In the genomic region with DNA sequence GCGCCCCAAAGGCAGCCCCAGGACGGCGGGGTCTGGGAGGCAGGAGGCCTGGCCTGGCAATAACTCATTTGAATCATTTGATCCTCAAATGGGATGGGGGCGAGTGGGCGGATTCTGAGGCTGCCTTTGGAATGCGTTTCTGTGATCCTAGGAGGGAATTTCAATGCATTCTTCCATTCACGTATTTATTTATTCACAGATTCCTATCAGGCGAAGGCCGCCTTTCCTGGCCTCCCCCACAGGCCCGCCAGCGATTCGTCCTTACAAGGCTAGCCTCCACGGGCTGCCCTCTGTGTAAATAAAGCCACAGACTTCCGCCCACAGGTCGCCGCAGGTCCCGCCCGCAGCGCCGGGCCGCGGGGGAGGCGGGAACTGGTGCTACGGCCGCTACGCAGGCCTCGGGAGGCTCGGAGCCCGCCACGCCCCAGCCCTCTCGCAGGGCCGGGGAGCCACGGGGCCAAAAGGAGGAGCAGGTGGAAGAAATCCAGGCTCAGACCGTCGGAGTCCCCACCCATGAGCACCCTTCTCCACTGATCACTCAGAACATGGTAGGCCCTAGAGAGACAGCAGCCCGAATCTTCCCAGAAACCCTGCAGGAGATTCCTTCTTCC, we compare ENCODE assay signal across 8 cellular contexts. TPM values are rescaled to one million over a fixed set of nuclear protein-coding genes. Genes with fewer than 3 reads are reported as not detected.
A peak's percentile ranks its signal among the peaks of the same experiment; 100 is the strongest.
DNase-seq lines count a peak whose midpoint lies in the region; ATAC-seq and TF ChIP-seq lines count a peak whose summit lies in the region.

No MANE protein-coding gene starts in this region.

- H3K4me3 ChIP-seq in DOHH2 (ENCODE audit: low read length) (peak overlapping the region; percentile 80), IMR-90 (ENCODE audit: insufficient read depth, low read depth, low read length) (peak overlapping the region; percentile 49), right lobe of liver (peak overlapping the region; percentile 54 to 66 (median 61))

- peaks cover 0 to 8% of the 10 kb centered on the region in 2 experiments; a peak in 2 of 4 replicates for H3K79me1 ChIP-seq in IMR-90 (ENCODE audit: low read depth in 1 of 2, low read length in 2 of 2)

- no TSS peak for BruUV-seq in IMR-90 (replicated peaks; lab: Mats Ljungman, UMichigan)

- CTCF ChIA-PET in IMR-90 (lab: Yijun Ruan, JAX), result interaction anchor here (0.6 kb wide), 1 partner anchor 184 kb away, joined by 3 read pairs; no protein-coding TSS in a partner anchor

- H3K4me1 ChIP-seq in DOHH2 (ENCODE audit: control insufficient read depth, low read length), result peaks cover 21% of the 10 kb centered on the region
- H3K4me1 ChIP-seq in IMR-90 (ENCODE audit: control insufficient read depth, insufficient read depth, low read length), result peaks cover 16% of the 10 kb centered on the region
- H3K4me1 ChIP-seq in right lobe of liver, result peaks cover 0 to 14% (median 4%) of the 10 kb centered on the region in 4 donors

- peak overlapping the region; percentile 96 for H4K91ac ChIP-seq in IMR-90 (ENCODE audit: insufficient read depth, low read depth, low read length)

- H3K9me3 ChIP-seq in DOHH2 (ENCODE audit: control insufficient read depth, insufficient read depth, low read length) (no peaks in the 10 kb centered on the region), IMR-90 (ENCODE audit: control insufficient read depth, insufficient read depth, low read length) (no peaks in the 10 kb centered on the region), right lobe of liver (no peaks in the 10 kb centered on the region)

- H2BK120ac ChIP-seq in IMR-90 (ENCODE audit: low read depth, low read length), result peak overlapping the region; percentile 99

- intact Hi-C loops in IMR-90 (cut with micrococcal nuclease), result loop anchor here (1.0 kb wide), 1 partner anchor 30 kb away; no protein-coding TSS in a partner anchor
- intact Hi-C loops in right lobe of liver (cut with DNase I), result no loop called here

- peak overlapping the region; percentile 84 for H3K18ac ChIP-seq in IMR-90 (ENCODE audit: low read depth, low read length)

- H3K23ac ChIP-seq in IMR-90 (ENCODE audit: low read depth, low read length), result peak overlapping the region; percentile 96

- peak overlapping the region; percentile 99 for H3K4ac ChIP-seq in IMR-90 (ENCODE audit: low read depth, low read length)

- POLR2A ChIA-PET in IMR-90 (lab: Charles Lee; ENCODE audit: unreplicated experiment), result no interaction called here

- no peaks in the 10 kb centered on the region for H3K9me2 ChIP-seq in DOHH2 (replicated peaks; ENCODE audit: control insufficient read depth, low read length)

- H4K20me1 ChIP-seq in DOHH2 (ENCODE audit: control insufficient read depth, insufficient read depth, low read depth, low read length) (no peaks in the 10 kb centered on the region), IMR-90 (ENCODE audit: insufficient read depth, low read length) (no peaks in the 10 kb centered on the region)

- no peak for TF ChIP-seq RAD21 in IMR-90 (IDR thresholded peaks at IDR 0.05; ENCODE audit: low read length)

- H2BK15ac ChIP-seq in IMR-90 (ENCODE audit: low read depth, low read length), result peak overlapping the region; percentile 75

- H3K4me2 ChIP-seq in DOHH2 (ENCODE audit: low read length), result peak overlapping the region; percentile 90
- peak overlapping the region; percentile 75 for H3K4me2 ChIP-seq in IMR-90 (ENCODE audit: low read depth, low read length)

- in situ Hi-C loops in IMR-90 (cut with MboI; ENCODE audit: low sequenced_read_pairs), result loop anchor here (10.0 kb wide), 1 partner anchor 330 kb away; no protein-coding TSS in a partner anchor

- H3K14ac ChIP-seq in IMR-90 (replicated peaks; ENCODE audit: low read depth, low read length), result peak overlapping the region; percentile 98

- dilution Hi-C loops in IMR-90 (cut with HindIII; ENCODE audit: low sequenced_read_pairs, unreplicated experiment), result no loop called here

- peak overlapping the region; percentile 92 for H2AK5ac ChIP-seq in IMR-90 (ENCODE audit: low read depth, low read length)

- peak overlapping the region; percentile 94 to 99 for H4K8ac ChIP-seq in IMR-90 (ENCODE audit: low read depth in 2 of 2, low read length in 2 of 2)

- peak overlapping the region; percentile 96 for H3K56ac ChIP-seq in IMR-90 (ENCODE audit: extremely low read depth, insufficient read depth, low read length)

- peaks cover 10% of the 10 kb centered on the region for H3F3A ChIP-seq in DOHH2 (ENCODE audit: control insufficient read depth, insufficient read depth)

- H2BK5ac ChIP-seq in IMR-90 (ENCODE audit: low read depth, low read length, poor library complexity, severe bottlenecking), result peak overlapping the region; percentile 74

- peak overlapping the region; percentile 70 for H3K9ac ChIP-seq in IMR-90 (ENCODE audit: low read depth, low read length)

- WGBS in IMR-90 (ENCODE audit: extremely low coverage in 2 of 2, insufficient read length in 1 of 2), 2 experiments, result 0% methylated on average over 6 of the region's 36 CpGs; no CpG with 5 or more reads in 1 of the 2 experiments
- WGBS in right lobe of liver (ENCODE audit: insufficient coverage, low coverage, low lambda C conversion rate, missing lambda C conversion rate), result 15% methylated on average over 20 of the region's 36 CpGs

- peak overlapping the region; percentile 95 for H2AK9ac ChIP-seq in IMR-90 (replicated peaks; ENCODE audit: low read depth, low read length, poor library complexity)

- H3K27ac ChIP-seq in DOHH2 (ENCODE audit: low read depth, low read length), result peak overlapping the region; percentile 62
- H3K27ac ChIP-seq in IMR-90 (ENCODE audit: insufficient read depth, low read length), result peak overlapping the region; percentile 84
- H3K27ac ChIP-seq in right lobe of liver, result peak overlapping the region; percentile 84 to 89 (median 85)

- H2BK20ac ChIP-seq in IMR-90 (ENCODE audit: low read depth, low read length), result peak overlapping the region; percentile 96

- ATAC-seq in GM21717 (IDR thresholded peaks at IDR 0.05; ENCODE audit: unreplicated experiment) (peak; percentile 52), IMR-90 (ENCODE audit: low read depth) (peak; percentile 87), right lobe of liver (peak; percentile 74 to 85 (median 84))
- peak; percentile 25 to 36 for ATAC-seq in activated CD4-positive, CD25-positive, alpha-beta regulatory T cell treated with anti-CD3 and anti-CD28 coated beads, Interleukin-2, amount 50 U/mL, for 24 hours

- DNase-seq in IMR-90 (peak; percentile 97), dermis microvascular lymphatic vessel endothelial cell (ENCODE audit: low read depth in 2 of 2) (peak; percentile 77 to 92), right lobe of liver (peak; percentile 90 to 92 (median 91)), DMS 273 (lab: John Stamatoyannopoulos, UW; ENCODE audit: unreplicated experiment) (no peak)
- peak; percentile 30 to 47 for DNase-seq in stimulated activated CD4-positive, alpha-beta T cell treated with anti-CD3 and anti-CD28 coated beads, Interleukin-4, amount 100 ng/mL, for 48 hours (ENCODE audit: low read depth in 2 of 2)

- peaks cover 6% of the 10 kb centered on the region; the same call in 1 of the 2 replicates for H3K27me3 ChIP-seq in DOHH2 (ENCODE audit: control insufficient read depth, low read length)
- H3K27me3 ChIP-seq in IMR-90 (ENCODE audit: control insufficient read depth, insufficient read depth, low read length), result no peaks in the 10 kb centered on the region
- H3K27me3 ChIP-seq in right lobe of liver, result no peaks in the 10 kb centered on the region

- peaks cover 7% of the 10 kb centered on the region for H3K9me1 ChIP-seq in IMR-90 (ENCODE audit: insufficient read depth, low read length)

- H2AFZ ChIP-seq in IMR-90 (replicated peaks; ENCODE audit: low read length, poor library complexity), result peak overlapping the region; percentile 82

- peak overlapping the region; percentile 75 for H4K5ac ChIP-seq in IMR-90 (ENCODE audit: low read depth, low read length)

- no peaks in the 10 kb centered on the region for H3K36me3 ChIP-seq in DOHH2 (ENCODE audit: control insufficient read depth, low read length)
- no peaks in the 10 kb centered on the region for H3K36me3 ChIP-seq in IMR-90 (ENCODE audit: control insufficient read depth, insufficient read depth, low read length)
- H3K36me3 ChIP-seq in right lobe of liver, result no peaks in the 10 kb centered on the region

- TF ChIP-seq CTCF in DOHH2 (IDR thresholded peaks at IDR 0.05; ENCODE audit: low read depth, low read length, poor library complexity, severe bottlenecking), result no peak
- no peak for TF ChIP-seq CTCF in IMR-90 (conservative IDR thresholded peaks at IDR 0.05; ENCODE audit: low read depth, low read length)
- TF ChIP-seq CTCF in right lobe of liver (IDR thresholded peaks at IDR 0.05), result peak in 1 of 4 donors; percentile 6

- H3K79me2 ChIP-seq in DOHH2 (ENCODE audit: control insufficient read depth, low read length), result no peaks in the 10 kb centered on the region; the same call in 1 of the 2 replicates

- no peak; the same call in 1 of the 2 replicates for TF ChIP-seq POLR2A in IMR-90 (IDR thresholded peaks at IDR 0.05; ENCODE audit: low read depth, low read length)
- peak; percentile 74 for TF ChIP-seq POLR2A in right lobe of liver (IDR thresholded peaks at IDR 0.05)

TF ChIP-seq in IMR-90, 13 proteins besides CTCF, POLR2A, EP300 and RAD21:
- TF ChIP-seq SMC3 (IDR thresholded peaks at IDR 0.05; ENCODE audit: low read depth, low read length), result peak; percentile 4; the same call in 1 of the 2 replicates
- TF ChIP-seq RCOR1 (IDR thresholded peaks at IDR 0.05; ENCODE audit: insufficient replicate concordance, low read length), result peak; percentile 55
- TF ChIP-seq MAZ (IDR thresholded peaks at IDR 0.05; ENCODE audit: borderline replicate concordance, low read depth, low read length), result peak; percentile 77
- TF ChIP-seq MXI1 (IDR thresholded peaks at IDR 0.05; ENCODE audit: borderline replicate concordance, low read depth, low read length), result no peak
- TF ChIP-seq CEBPB (IDR thresholded peaks at IDR 0.05; ENCODE audit: low read depth, low read length), result no peak
- TF ChIP-seq NFE2L2 (IDR thresholded peaks at IDR 0.05; ENCODE audit: low read depth, low read length), result no peak; the same call in 1 of the 2 replicates
- peak; percentile 80 for TF ChIP-seq BHLHE40 (IDR thresholded peaks at IDR 0.05; ENCODE audit: low read depth, low read length)
- peak; percentile 50 for TF ChIP-seq FOS (IDR thresholded peaks at IDR 0.05; ENCODE audit: low read depth, low read length)

RNA-seq across cellular contexts. Expression of gene JUN, which starts 31.3 kb away (rescaled TPM):
- total RNA-seq in IMR-90 (2012; rRNA removed) (46.6 and 51.1 TPM in 2 replicates), dermis microvascular lymphatic vessel endothelial cell (43.4 and 72.7 TPM in 2 replicates), right lobe of liver (100 to 1,000 TPM in 3 of 6 experiments, 10 to 100 TPM in 2, 1 to 10 TPM in 1; 9.3 to 116 (median 88.1) TPM)
- polyA plus RNA-seq in IMR-90 (2012; rRNA removed), result 86.9 and 89.1 TPM in 2 replicates
- 80.5 and 108 TPM in 2 replicates for polyA plus RNA-seq in IMR-90 (2012; cell fraction: cytosol; rRNA removed)
- polyA plus RNA-seq in IMR-90 (2012; cell fraction: nucleus; rRNA removed; ENCODE audit: low replicate concordance), result 85.4 and 184 TPM in 2 replicates

Comparison
In these comparisons a context has a peak if more than half of its experiments do, and no peak if none do; other contexts are left out.
1. ATAC-seq: peak in every context shown above with its lines; median percentile 87 in IMR-90; 84 in right lobe of liver; 52 in GM21717; 30 in activated CD4-positive, CD25-positive, alpha-beta regulatory T cell treated with anti-CD3 and anti-CD28 coated beads, Interleukin-2, amount 50 U/mL, for 24 hours.